In the genomic region with DNA sequence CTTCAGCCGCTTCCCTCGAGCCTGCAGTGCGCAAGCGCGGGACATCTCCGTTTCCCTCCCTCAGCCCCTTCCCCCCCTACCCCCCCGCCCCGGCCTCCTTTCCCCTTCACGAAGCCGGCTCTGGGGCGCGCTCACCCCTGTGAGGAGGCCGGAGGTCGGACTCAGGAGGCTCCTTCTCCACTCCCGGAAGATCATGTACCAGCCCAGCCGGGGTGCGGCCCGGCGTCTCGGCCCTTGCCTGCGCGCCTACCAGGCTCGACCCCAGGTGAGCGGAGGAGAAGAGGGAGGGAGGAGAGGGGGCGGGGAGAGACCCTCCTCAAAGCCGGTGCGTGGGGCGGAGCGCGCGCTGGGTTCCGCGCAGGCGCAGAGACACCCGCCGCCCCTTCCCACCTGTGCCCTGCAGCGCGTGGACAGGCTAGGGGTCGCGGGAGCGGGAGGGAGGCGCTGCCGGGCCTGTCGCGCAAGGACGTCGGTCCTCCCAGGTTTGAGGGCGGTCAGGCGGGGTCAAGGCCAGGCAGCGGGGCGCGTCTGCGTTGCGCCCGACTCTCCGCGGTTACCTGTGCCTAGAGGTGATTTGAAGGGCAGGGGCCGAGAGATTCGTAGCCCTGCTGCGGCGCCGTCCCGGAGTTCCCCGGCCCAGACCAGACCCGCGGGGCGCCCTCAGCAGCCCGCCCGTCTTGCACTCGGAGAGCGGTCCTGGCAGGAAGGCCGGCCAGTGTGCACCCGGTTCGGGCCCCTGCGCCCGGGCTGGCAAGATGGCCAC, we compare ENCODE assay signal across 8 cellular contexts. TPM values are rescaled to one million over a fixed set of nuclear protein-coding genes. Genes with fewer than 3 reads are reported as not detected.
DNase-seq lines count a peak whose midpoint lies in the region; ATAC-seq and TF ChIP-seq lines count a peak whose summit lies in the region.

Gene C6orf136, plus strand, starts transcription at position 95 of the 763 bp plus-strand sequence. Its CDS starts 99 bp downstream, at position 194.

- DNase-seq in AG10803 (ENCODE audit: low read depth) (peak; percentile 88), NCI-H510A treated with DMSO at 0.1 percent for 48 hours (lab: John Stamatoyannopoulos, UW) (peak; percentile 87), choroid plexus epithelial cell (ENCODE audit: low read depth) (peak; percentile 95), left colon (peak; percentile 85 to 95)
- DNase-seq in activated CD4-positive, alpha-beta T cell treated with anti-CD3 and anti-CD28 coated beads for 4 hours: peak; percentile 77 to 93
- peak; percentile 79 to 81 for DNase-seq in stimulated activated CD4-positive, alpha-beta T cell treated with anti-CD3 and anti-CD28 coated beads, Interleukin-2, amount 100 ng/mL, for 24 hours

- intact Hi-C loops in left colon (cut with DNase I, micrococcal nuclease): no loop called here

- H3K4me3 ChIP-seq in AG10803 (ENCODE audit: low read length) (peak within 1 kb of the TSS; percentile 84), choroid plexus epithelial cell (ENCODE audit: low read depth, low read length) (peak within 1 kb of the TSS; percentile 98)

- TF ChIP-seq POLR2A in GM19193 (IDR thresholded peaks at IDR 0.05; ENCODE audit: extremely low read depth, insufficient read depth, insufficient read length): peak; percentile 65

- ATAC-seq in HG03439 (IDR thresholded peaks at IDR 0.05; ENCODE audit: unreplicated experiment): peak; percentile 61
- ATAC-seq in left colon: peak; percentile 73

- TF ChIP-seq CTCF in AG10803 (conservative IDR thresholded peaks at IDR 0.05; ENCODE audit: low read length) (no peak), choroid plexus epithelial cell (conservative IDR thresholded peaks at IDR 0.05; ENCODE audit: low read depth, low read length) (no peak)

RNA-seq across cellular contexts. Expression of gene C6orf136, which starts in this region (rescaled TPM):
- 100 to 1,000 TPM in 1 of 2 donors, 10 to 100 TPM in 1; 78.9 to 101 TPM for total RNA-seq in left colon

Comparison
In these comparisons a context has a peak if more than half of its experiments do, and no peak if none do; other contexts are left out.
1. Peak in every context shown above with its lines: DNase-seq, ATAC-seq and H3K4me3 ChIP-seq.